8 cellular contexts compared by ENCODE assay signal in genomic region chr12:122123051-122123760, GRCh38. TPM values are rescaled to one million over a fixed set of nuclear protein-coding genes. Genes with fewer than 3 reads are reported as not detected.
DNase-seq lines count a peak whose midpoint lies in the region; ATAC-seq and TF ChIP-seq lines count a peak whose summit lies in the region.

No MANE protein-coding gene starts in this region.

- TF ChIP-seq POLR2A in lower leg skin (IDR thresholded peaks at IDR 0.05): no peak

- peak overlapping the region; percentile 58 for H3K27ac Mint-ChIP-seq in chondrocyte (ENCODE audit: unreplicated experiment)

- no peaks in the 10 kb centered on the region for H3K9me3 Mint-ChIP-seq in chondrocyte (ENCODE audit: low read depth)

- H3K27me3 Mint-ChIP-seq in chondrocyte (ENCODE audit: low read depth): no peaks in the 10 kb centered on the region

- ATAC-seq in HG03354 (IDR thresholded peaks at IDR 0.05; ENCODE audit: poor library complexity, severe bottlenecking, unreplicated experiment): no peak

- intact Hi-C loops in lower leg skin (cut with DNase I; ENCODE audit: low total_unique reads): loop anchor here (2.0 to 10.0 kb wide), 2 partner anchors 68 to 188 kb away; no protein-coding TSS in a partner anchor

- peak; percentile 93 for TF ChIP-seq CTCF in chondrocyte (IDR thresholded peaks at IDR 0.05)
- peak in 1 of 3 donors; percentile 68 for TF ChIP-seq CTCF in lower leg skin (IDR thresholded peaks at IDR 0.05)

- peaks cover 4% of the 10 kb centered on the region for H3K36me3 Mint-ChIP-seq in chondrocyte (ENCODE audit: low read depth)

- peak overlapping the region; percentile 46 for H3K4me3 Mint-ChIP-seq in chondrocyte (ENCODE audit: unreplicated experiment)

- WGBS in lower leg skin, 2 donors: 19 to 20% methylated on average over 20 to 22 of the region's 22 CpGs

- peaks cover 33% of the 10 kb centered on the region for H3K4me1 Mint-ChIP-seq in chondrocyte (ENCODE audit: low read depth)

- no peak overlapping the region for H3K4me3 ChIP-seq in lower leg skin (ENCODE audit: low read depth, poor library complexity, severe bottlenecking)

- DNase-seq in SIG-M5 treated with dmso at 0.1 percent for 504 hours (lab: John Stamatoyannopoulos, UW; ENCODE audit: unreplicated experiment): peak; percentile 54
- no peak for DNase-seq in SIG-M5 (lab: John Stamatoyannopoulos, UW)
- peak; percentile 39 for DNase-seq in NCI-H2196 treated with DMSO at 0.1 percent for 48 hours (lab: John Stamatoyannopoulos, UW; ENCODE audit: unreplicated experiment)
- DNase-seq in activated CD4-positive, alpha-beta T cell treated with anti-CD3 and anti-CD28 coated beads for 4 hours: peak; percentile 63 to 81
- peak; percentile 78 for DNase-seq in chondrocyte (ENCODE audit: low spot score)
- DNase-seq in lower leg skin (ENCODE audit: low spot score in 2 of 2): peak; percentile 64 to 92
- peak in 2 of 3 donors; percentile 41 to 47 for DNase-seq in stimulated activated CD4-positive, alpha-beta T cell treated with anti-CD3 and anti-CD28 coated beads, TNF-alpha, amount 100 ng/mL, for 1 hour (ENCODE audit: low read depth in 3 of 3, low spot score in 1 of 3)

RNA-seq across cellular contexts. Expression of gene MLXIP, which starts 44.6 kb away (rescaled TPM):
- total RNA-seq in chondrocyte (58.8 to 62.8 TPM (median 61.7 TPM) in 3 replicates), lower leg skin (10 to 100 TPM; 15.5 to 34.5 (median 19.8) TPM)

RNA-seq across cellular contexts. Expression of gene IL31, which starts 50.8 kb away (rescaled TPM):
- total RNA-seq in chondrocyte (not detected in 3 replicates), lower leg skin (not detected)

RNA-seq across cellular contexts. Expression of gene LRRC43, which starts 59.7 kb away (rescaled TPM):
- 1.5 to 2.0 TPM (median 1.6 TPM) in 3 replicates for total RNA-seq in chondrocyte
- total RNA-seq in lower leg skin: 1 to 10 TPM in 2 of 4 donors, not detected in 2; 1.2 to 2.3 TPM
